Comparison of ENCODE assay signal across 17 cellular contexts in the genomic region with DNA sequence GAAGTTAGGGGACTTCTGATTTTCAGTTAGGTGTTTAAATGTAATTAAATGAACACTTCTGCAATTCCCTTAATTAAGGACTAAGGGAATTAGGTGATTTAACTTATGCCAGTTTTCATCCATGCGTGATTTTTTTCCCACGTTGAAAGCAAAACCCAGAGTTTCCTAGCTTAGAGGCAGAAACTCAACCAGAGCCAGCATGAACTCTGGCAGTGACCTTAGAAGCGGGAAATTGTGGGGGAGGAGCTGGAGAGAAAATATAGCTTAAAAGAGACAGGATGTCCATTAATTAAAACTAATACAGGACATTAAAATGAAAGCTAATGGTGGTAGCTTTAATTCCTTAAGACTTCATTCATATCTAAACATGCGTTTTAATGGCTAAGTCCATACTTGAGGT. TPM values are rescaled to one million over a fixed set of nuclear protein-coding genes. Genes with fewer than 3 reads are reported as not detected.
A peak's percentile ranks its signal among the peaks of the same experiment; 100 is the strongest.
DNase-seq lines count a peak whose midpoint lies in the region; ATAC-seq, FAIRE-seq and TF ChIP-seq lines count a peak whose summit lies in the region.
"Had no signal": no experiment of that assay in that cellular context is flagged by ENCODE, and none has a peak within 500 bp of the region (broad histone marks: within the 10 kb centered on the region; RNA-seq: fewer than 3 reads in every experiment).

No MANE protein-coding gene starts in this region.

- no peak overlapping the region for H3K4me2 ChIP-seq in HepG2 (ENCODE audit: low read depth, low read length)
- H3K4me2 ChIP-seq: SK-N-SH had no signal

- H3K9ac ChIP-seq in liver (ENCODE audit: low read depth in 1 of 2, low read length in 2 of 2) = peak overlapping the region in 1 of 2 donors; percentile 16
- no peak overlapping the region for H3K9ac ChIP-seq in HepG2 (ENCODE audit: insufficient read depth, low read depth, low read length)
- H3K9ac ChIP-seq: SK-N-SH had no signal

- no peaks in the 10 kb centered on the region for H3K79me2 ChIP-seq in HepG2 (ENCODE audit: insufficient read depth, low read length)

- H3K4me3 ChIP-seq in liver (ENCODE audit: low read depth in 1 of 3, low read length in 3 of 3) (no peak overlapping the region), HepG2 (replicated peaks in 1 of 3; ENCODE audit: insufficient read depth in 1 of 3, low read depth in 2 of 3, low read length in 3 of 3) (no peak overlapping the region)

- CTCF ChIA-PET in HepG2 (lab: Yijun Ruan, JAX; ENCODE audit: low intra/inter-chr PET ratio, low total read pairs) = no interaction called here
- CTCF ChIA-PET in activated CD4-positive, alpha-beta T cell treated with anti-CD3 and anti-CD28 coated beads, Interleukin-2, amount 10 ng/mL, durations not matched to agents 7 days and 5 days (lab: Charles Lee) = interaction anchor here (1.2 to 3.2 kb wide), 2 partner anchors 7 to 15 kb away, joined by 3 to 11 read pairs; no protein-coding TSS in a partner anchor

- TF ChIP-seq EP300 in HepG2 (IDR thresholded peaks at IDR 0.05; ENCODE audit: low read depth in 2 of 2, low read length in 2 of 2) = no peak
- no peak for TF ChIP-seq EP300 in HepG2 (CRISPR knock-in tag; IDR thresholded peaks at IDR 0.05; ENCODE audit: borderline replicate concordance)

- H3K27me3 ChIP-seq in liver (ENCODE audit: control insufficient read depth in 4 of 4, insufficient read depth in 4 of 4, low read length in 3 of 4) = no peaks in the 10 kb centered on the region
- H3K27me3 ChIP-seq in HepG2 (ENCODE audit: control insufficient read depth in 1 of 2, insufficient read depth in 2 of 2, low read length in 2 of 2) = peaks cover 0 to 4% of the 10 kb centered on the region in 2 experiments; a peak in 1 of 5 replicates

- no TSS peak for BruUV-seq in HepG2 (replicated peaks; lab: Mats Ljungman, UMichigan)

- FAIRE-seq in HepG2 (lab: Jason Lieb, UNC) = no peak
- no peak for FAIRE-seq in H54 (lab: Jason Lieb, UNC)
- FAIRE-seq: A204.1 had no signal

- TF ChIP-seq RAD21 in liver (IDR thresholded peaks at IDR 0.05) (peak; percentile 23 to 30), HepG2 (CRISPR knock-in tag; IDR thresholded peaks at IDR 0.05) (no peak)

- H3K27ac Mint-ChIP-seq in nephron = peak overlapping the region; percentile 38 to 85 (median 84)
- H3K27ac Mint-ChIP-seq in activated CD4-positive, alpha-beta T cell treated with anti-CD3 and anti-CD28 coated beads, Interleukin-2, amount 10 ng/mL, durations not matched to agents 7 days and 5 days = no peak overlapping the region
- H3K27ac Mint-ChIP-seq: CD8-positive, alpha-beta memory T cell; HFFc6 had no signal

- intact Hi-C loops in HepG2 (cut with micrococcal nuclease; ENCODE audit: unreplicated experiment) = no loop called here

- POLR2A ChIA-PET in HepG2 (lab: Yijun Ruan, JAX) = no interaction called here
- POLR2A ChIA-PET in activated CD4-positive, alpha-beta T cell treated with anti-CD3 and anti-CD28 coated beads, Interleukin-2, amount 10 ng/mL, durations not matched to agents 7 days and 5 days (lab: Charles Lee) = no interaction called here

- H3K9me3 Mint-ChIP-seq in nephron = no peaks in the 10 kb centered on the region
- H3K9me3 Mint-ChIP-seq in activated CD4-positive, alpha-beta T cell treated with anti-CD3 and anti-CD28 coated beads, Interleukin-2, amount 10 ng/mL, durations not matched to agents 7 days and 5 days = peaks cover 2% of the 10 kb centered on the region
- H3K9me3 Mint-ChIP-seq: HFFc6 had no signal

- H3K27ac ChIP-seq in liver (ENCODE audit: low read depth in 1 of 2, low read length in 2 of 2) (peak overlapping the region in 1 of 2 donors; percentile 46), HepG2 (ENCODE audit: extremely low read length, insufficient read depth, low read length) (no peak overlapping the region)
- H3K27ac ChIP-seq: RWPE1 had no signal

- H3K9me3 ChIP-seq in liver (ENCODE audit: control insufficient read depth in 4 of 4, low read length in 3 of 4) = no peaks in the 10 kb centered on the region
- H3K9me3 ChIP-seq in HepG2 (ENCODE audit: low read length) = no peaks in the 10 kb centered on the region
- H3K9me3 ChIP-seq: SK-N-SH had no signal

- H3K4me1 Mint-ChIP-seq in nephron = peaks cover 61% of the 10 kb centered on the region
- H3K4me1 Mint-ChIP-seq in activated CD4-positive, alpha-beta T cell treated with anti-CD3 and anti-CD28 coated beads, Interleukin-2, amount 10 ng/mL, durations not matched to agents 7 days and 5 days = no peaks in the 10 kb centered on the region
- H3K4me1 Mint-ChIP-seq: CD8-positive, alpha-beta memory T cell had no signal

- H4K20me1 ChIP-seq in HepG2 (ENCODE audit: insufficient read depth, low read length) = no peaks in the 10 kb centered on the region

- H3K27me3 Mint-ChIP-seq in nephron (ENCODE audit: low read depth) = peaks cover 11% of the 10 kb centered on the region
- H3K27me3 Mint-ChIP-seq in activated CD4-positive, alpha-beta T cell treated with anti-CD3 and anti-CD28 coated beads, Interleukin-2, amount 10 ng/mL, durations not matched to agents 7 days and 5 days = peaks cover 31% of the 10 kb centered on the region

- in situ Hi-C loops in HepG2 (cut with HindIII; ENCODE audit: extremely low pct_ligation_motif_present, low pct_unique_long_range_greater_than_20kb) = loop anchor here (10.0 to 25.0 kb wide), 2 partner anchors 194 to 927 kb away; no protein-coding TSS in a partner anchor

- H3K4me3 Mint-ChIP-seq in nephron = no peak overlapping the region
- no peak overlapping the region for H3K4me3 Mint-ChIP-seq in activated CD4-positive, alpha-beta T cell treated with anti-CD3 and anti-CD28 coated beads, Interleukin-2, amount 10 ng/mL, durations not matched to agents 7 days and 5 days
- H3K4me3 Mint-ChIP-seq: CD8-positive, alpha-beta memory T cell; HFFc6 had no signal

- no peaks in the 10 kb centered on the region for H3K36me3 ChIP-seq in liver (ENCODE audit: control insufficient read depth in 4 of 4, insufficient read depth in 3 of 4, low read depth in 1 of 4, low read length in 3 of 4)
- H3K36me3 ChIP-seq in HepG2 (replicated peaks in 1 of 2; ENCODE audit: control insufficient read depth in 1 of 2, insufficient read depth in 2 of 2, low read length in 2 of 2) = no peaks in the 10 kb centered on the region

- no peak overlapping the region for H2AFZ ChIP-seq in HepG2 (ENCODE audit: low read length)

- DNase-seq in HepG2 (ENCODE audit: low spot score) (no peak), left kidney (ENCODE audit: low read depth, low spot score) (peak; percentile 80), DMS114 treated with DMSO at 0.1 percent for 48 hours (lab: John Stamatoyannopoulos, UW; ENCODE audit: unreplicated experiment) (no peak), NCI-H524 treated with DMSO at 0.1 percent for 48 hours (lab: John Stamatoyannopoulos, UW) (no peak), H54 (ENCODE audit: insufficient read length, low spot score) (no peak)
- no peak for DNase-seq in activated CD4-positive, alpha-beta T cell treated with anti-CD3 and anti-CD28 coated beads, Interleukin-2, amount 10 ng/mL, durations not matched to agents 7 days and 5 days
- DNase-seq: CD8-positive, alpha-beta memory T cell; H7; HFFc6; NCI-H1436 treated with DMSO at 0.1 percent for 48 hours; NCI-H526; SIG-M5; SK-N-SH had no signal

- H3K4me1 ChIP-seq in liver (ENCODE audit: control insufficient read depth in 4 of 4, insufficient read depth in 4 of 4, low read length in 3 of 4) = peaks cover 3 to 21% (median 13%) of the 10 kb centered on the region in 4 donors
- no peaks in the 10 kb centered on the region for H3K4me1 ChIP-seq in HepG2 (ENCODE audit: insufficient read depth, low read length)

- ATAC-seq in HepG2 = no peak

- TF ChIP-seq POLR2A in HepG2 (IDR thresholded peaks at IDR 0.05; ENCODE audit: insufficient read depth in 1 of 2, low read depth in 2 of 2, low read length in 2 of 2) (no peak), H54 (IDR thresholded peaks at IDR 0.05; ENCODE audit: low read depth, low read length) (no peak)

- WGBS in liver = 32% methylated on average over 4 of the region's 4 CpGs
- WGBS in HepG2 (ENCODE audit: low lambda C conversion rate) = 21% methylated on average over 4 of the region's 4 CpGs

- TF ChIP-seq CTCF in liver (IDR thresholded peaks at IDR 0.05; ENCODE audit: low read depth, low read length, missing input control) (no peak), HepG2 (CRISPR knock-in tag; IDR thresholded peaks at IDR 0.05) (no peak), nephron (IDR thresholded peaks at IDR 0.05; ENCODE audit: unreplicated experiment in 3 of 3) (no peak)

- no peaks in the 10 kb centered on the region for H3K36me3 Mint-ChIP-seq in nephron (ENCODE audit: low read depth)
- no peaks in the 10 kb centered on the region for H3K36me3 Mint-ChIP-seq in activated CD4-positive, alpha-beta T cell treated with anti-CD3 and anti-CD28 coated beads, Interleukin-2, amount 10 ng/mL, durations not matched to agents 7 days and 5 days (ENCODE audit: low read depth)

TF ChIP-seq in liver, 16 proteins besides CTCF, POLR2A, EP300 and RAD21 (continues in another document):
- TF ChIP-seq JUND (IDR thresholded peaks at IDR 0.05) = no peak

RNA-seq across cellular contexts. Expression of a gene that starts 41.6 kb away (rescaled TPM):
- total RNA-seq in liver = 1 to 10 TPM; 1.6 to 2.7 TPM
- polyA plus RNA-seq in liver = 1 to 10 TPM; 2.5 to 6.2 TPM
- total RNA-seq in HepG2 (2016; rRNA removed; fragmentation: Illumina TruSeq; extraction: Trizol) = 0.46 and 0.52 TPM in 2 replicates
- 0.09 TPM in 1 of 2 replicates, not detected in the other for total RNA-seq in HepG2 (2016; cell fraction: cytosol; rRNA removed; fragmentation: Illumina TruSeq; extraction: Trizol; ENCODE audit: low read depth)
- total RNA-seq in HepG2 (2016; cell fraction: insoluble cytoplasmic fraction; rRNA removed; fragmentation: Illumina TruSeq; extraction: Trizol) = 0.17 and 0.31 TPM in 2 replicates
- 0.03 TPM in 1 of 2 replicates, not detected in the other for total RNA-seq in HepG2 (2016; cell fraction: membrane; rRNA removed; fragmentation: Illumina TruSeq; extraction: Trizol)
- total RNA-seq in HepG2 (2016; cell fraction: nucleus; rRNA removed; fragmentation: Illumina TruSeq; extraction: Trizol) = 0.03 and 0.66 TPM in 2 replicates
- 0.01 TPM in 2 replicates for polyA plus RNA-seq in HepG2 (2011; rRNA removed)
- polyA plus RNA-seq in HepG2 (2011; cell fraction: cytosol; rRNA removed) = 0.01 TPM in 2 replicates
- 0.03 TPM in 1 of 2 replicates, not detected in the other for polyA plus RNA-seq in HepG2 (2011; cell fraction: nucleus; rRNA removed)
- polyA plus RNA-seq in HepG2 (2012) = 0.04 and 0.21 TPM in 2 replicates
- polyA plus RNA-seq in HepG2 (2016; cell fraction: cytosol; fragmentation: Illumina TruSeq; extraction: Trizol; ENCODE audit: low read depth) = 0.08 TPM in 1 of 2 replicates, not detected in the other
- 0.11 and 0.13 TPM in 2 replicates for polyA plus RNA-seq in HepG2 (2016; cell fraction: insoluble cytoplasmic fraction; fragmentation: Illumina TruSeq; extraction: Trizol; ENCODE audit: low read depth)
- not detected in 2 replicates for polyA plus RNA-seq in HepG2 (2016; cell fraction: membrane; fragmentation: Illumina TruSeq; extraction: Trizol; ENCODE audit: low read depth)
- polyA plus RNA-seq in HepG2 (2016; cell fraction: nucleus; fragmentation: Illumina TruSeq; extraction: Trizol; ENCODE audit: insufficient read depth, low read depth) = 0.15 and 0.94 TPM in 2 replicates
- not detected in 2 replicates for polyA minus RNA-seq in HepG2 (2011; rRNA and poly(A)+ RNA removed; ENCODE audit: low replicate concordance)
- polyA minus RNA-seq in HepG2 (2011; cell fraction: cytosol; rRNA and poly(A)+ RNA removed) = not detected in 2 replicates
- not detected in 2 replicates for polyA minus RNA-seq in HepG2 (2011; cell fraction: nucleus; rRNA and poly(A)+ RNA removed)
- not detected for total RNA-seq in activated CD4-positive, alpha-beta T cell treated with anti-CD3 and anti-CD28 coated beads, Interleukin-2, amount 10 ng/mL, durations not matched to agents 7 days and 5 days
- total RNA-seq: CD8-positive, alpha-beta memory T cell; H7; HFFc6 had no signal
- polyA plus RNA-seq: CD8-positive, alpha-beta memory T cell; SK-N-SH had no signal
